In the genomic region with DNA sequence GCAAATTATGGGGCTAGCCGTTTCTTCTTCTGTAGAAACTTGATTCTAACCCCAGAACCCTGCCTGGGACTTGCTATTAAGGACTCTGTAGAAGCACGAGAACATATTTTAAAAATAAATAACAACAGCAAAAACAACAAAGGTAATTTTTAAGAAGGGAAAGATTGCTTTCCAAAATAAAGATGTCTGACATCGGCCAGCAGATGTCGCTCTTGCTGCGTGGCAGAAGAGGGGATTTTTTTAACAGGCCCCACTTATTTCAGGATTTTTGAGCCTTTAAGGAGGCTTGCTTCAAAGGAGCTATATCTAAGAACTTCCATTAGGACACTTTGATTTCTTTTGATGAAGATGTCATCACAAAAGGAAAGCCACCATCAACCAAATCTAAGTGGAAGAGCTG, we compare ENCODE assay signal across 8 cellular contexts.
A peak's percentile ranks its signal among the peaks of the same experiment; 100 is the strongest.
DNase-seq lines count a peak whose midpoint lies in the region; ATAC-seq and TF ChIP-seq lines count a peak whose summit lies in the region.

No MANE protein-coding gene starts in this region.

- no peak overlapping the region for H3K4me3 Mint-ChIP-seq in effector memory CD8-positive, alpha-beta T cell

- H3K27ac Mint-ChIP-seq in effector memory CD8-positive, alpha-beta T cell: no peak overlapping the region

- no peak overlapping the region for H3K27ac ChIP-seq in thyroid gland

- intact Hi-C loops in thyroid gland (cut with DNase I): loop anchor here (5.0 kb wide), 1 partner anchor 526 kb away; no protein-coding TSS in a partner anchor

- no peak overlapping the region for H3K4me3 ChIP-seq in thyroid gland (replicated peaks in 1 of 3)

- H3K9me3 Mint-ChIP-seq in effector memory CD8-positive, alpha-beta T cell: no peaks in the 10 kb centered on the region

- H3K27me3 Mint-ChIP-seq in effector memory CD8-positive, alpha-beta T cell: no peaks in the 10 kb centered on the region

- H3K4me1 Mint-ChIP-seq in effector memory CD8-positive, alpha-beta T cell (ENCODE audit: low read depth in 2 of 2): no peaks in the 10 kb centered on the region

- peak; percentile 52 for DNase-seq in NCI-H2196 (lab: John Stamatoyannopoulos, UW; ENCODE audit: unreplicated experiment)
- DNase-seq in NCI-H2196 treated with DMSO at 0.1 percent for 48 hours (lab: John Stamatoyannopoulos, UW; ENCODE audit: unreplicated experiment): no peak
- DNase-seq in NCI-H2227 (lab: John Stamatoyannopoulos, UW; ENCODE audit: unreplicated experiment): peak; percentile 72
- peak; percentile 49 for DNase-seq in activated CD4-positive, alpha-beta T cell treated with anti-CD3 and anti-CD28 coated beads, Interleukin-2, amount 50 U/mL, for 1 hour
- DNase-seq in effector memory CD8-positive, alpha-beta T cell: peak; percentile 24 to 32 (median 31)
- DNase-seq in myocyte (ENCODE audit: low read depth): peak; percentile 47
- peak; percentile 21 to 48 for DNase-seq in thyroid gland

- no peak for TF ChIP-seq POLR2A in thyroid gland (IDR thresholded peaks at IDR 0.05)

- no peaks in the 10 kb centered on the region for H3K36me3 ChIP-seq in thyroid gland

- H3K4me1 ChIP-seq in thyroid gland: no peaks in the 10 kb centered on the region

- ATAC-seq in effector memory CD8-positive, alpha-beta T cell (replicated peaks): no peak
- no peak for ATAC-seq in GM18909 (IDR thresholded peaks at IDR 0.05; ENCODE audit: poor library complexity, unreplicated experiment)

- H3K9me3 ChIP-seq in thyroid gland: no peaks in the 10 kb centered on the region

- TF ChIP-seq CTCF in thyroid gland (IDR thresholded peaks at IDR 0.05): peak; percentile 36 to 71 (median 65)

- H3K27me3 ChIP-seq in thyroid gland: no peaks in the 10 kb centered on the region

- WGBS in thyroid gland, 2 donors: 8 to 9% methylated on average over 5 of the region's 5 CpGs

- no peaks in the 10 kb centered on the region for H3K36me3 Mint-ChIP-seq in effector memory CD8-positive, alpha-beta T cell (ENCODE audit: insufficient read depth)
